In the genomic region with DNA sequence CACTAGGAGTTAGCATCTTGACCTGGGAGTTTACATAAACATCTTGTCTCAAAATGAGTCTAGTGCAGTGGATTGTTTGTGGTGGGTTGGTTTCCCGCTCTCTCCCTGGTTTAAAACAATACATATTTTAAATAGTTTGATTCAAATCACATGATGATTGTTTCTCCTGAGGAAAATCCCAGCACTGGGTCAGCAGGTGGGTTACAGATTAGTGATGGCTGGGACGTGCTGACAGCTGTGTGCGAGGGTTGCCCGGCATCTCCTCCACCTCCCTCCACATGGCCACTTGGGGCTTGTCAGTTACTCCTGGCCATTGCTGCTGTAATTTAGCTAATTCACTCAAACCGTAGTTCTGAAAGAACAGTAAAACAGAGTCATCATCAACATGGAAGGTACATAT, we compare ENCODE assay signal across 22 cellular contexts.
"Had no signal": no experiment of that assay in that cellular context is flagged by ENCODE, and none has a peak within 500 bp of the region (broad histone marks: within the 10 kb centered on the region; RNA-seq: fewer than 3 reads in every experiment).

No MANE protein-coding gene starts in this region.

- ATAC-seq: activated CD8-positive, alpha-beta T cell treated with anti-CD3 and anti-CD28 coated beads, Interleukin-2, amount 10 ng/mL, durations not matched to agents 7 days and 5 days; body of pancreas; effector memory CD8-positive, alpha-beta T cell; upper lobe of right lung had no signal

- H3K27ac Mint-ChIP-seq: activated B cell treated with CpG ODN at 0.5 μM for 24 hours; activated CD4-positive, alpha-beta T cell treated with anti-CD3 and anti-CD28 coated beads, Interleukin-2, amount 10 ng/mL, durations not matched to agents 24 days and 14 days; activated CD8-positive, alpha-beta T cell treated with anti-CD3 and anti-CD28 coated beads, Interleukin-2, amount 10 ng/mL, durations not matched to agents 7 days and 5 days; activated naive CD8-positive, alpha-beta T cell; effector memory CD8-positive, alpha-beta T cell; T-helper 1 cell treated with Interleukin-12 subunit alpha and Interleukin-12 subunit beta and Interleukin-4 antibody, amounts not matched to agents 30 μg/mL and 1 μg/mL, for 36 hours had no signal

- H3K4me3 Mint-ChIP-seq: activated B cell treated with CpG ODN at 0.5 μM for 24 hours; activated CD4-positive, alpha-beta T cell treated with anti-CD3 and anti-CD28 coated beads, Interleukin-2, amount 10 ng/mL, durations not matched to agents 24 days and 14 days; activated CD8-positive, alpha-beta T cell treated with anti-CD3 and anti-CD28 coated beads, Interleukin-2, amount 10 ng/mL, durations not matched to agents 7 days and 5 days; activated naive CD8-positive, alpha-beta T cell; effector memory CD8-positive, alpha-beta T cell; neural crest cell; T-helper 1 cell treated with Interleukin-12 subunit alpha and Interleukin-12 subunit beta and Interleukin-4 antibody, amounts not matched to agents 30 μg/mL and 1 μg/mL, for 36 hours had no signal

- H3K4me3 ChIP-seq: body of pancreas, ovary, stomach, testis, upper lobe of right lung had no signal

- H3K9me3 Mint-ChIP-seq: activated B cell treated with CpG ODN at 0.5 μM for 24 hours; activated CD4-positive, alpha-beta T cell treated with anti-CD3 and anti-CD28 coated beads, Interleukin-2, amount 10 ng/mL, durations not matched to agents 24 days and 14 days; effector memory CD8-positive, alpha-beta T cell; T-helper 1 cell treated with Interleukin-12 subunit alpha and Interleukin-12 subunit beta and Interleukin-4 antibody, amounts not matched to agents 30 μg/mL and 1 μg/mL, for 36 hours had no signal

- H3K27me3 Mint-ChIP-seq: activated B cell treated with CpG ODN at 0.5 μM for 24 hours; activated CD4-positive, alpha-beta T cell treated with anti-CD3 and anti-CD28 coated beads, Interleukin-2, amount 10 ng/mL, durations not matched to agents 24 days and 14 days; effector memory CD8-positive, alpha-beta T cell had no signal

- H3K4me1 Mint-ChIP-seq: activated B cell treated with CpG ODN at 0.5 μM for 24 hours; activated CD4-positive, alpha-beta T cell treated with anti-CD3 and anti-CD28 coated beads, Interleukin-2, amount 10 ng/mL, durations not matched to agents 24 days and 14 days had no signal

- DNase-seq: activated B cell treated with CpG ODN at 0.5 μM for 24 hours; activated CD4-positive, alpha-beta T cell treated with anti-CD3 and anti-CD28 coated beads, Interleukin-2, amount 10 ng/mL, durations not matched to agents 24 days and 14 days; activated CD8-positive, alpha-beta memory T cell treated with anti-CD3 and anti-CD28 coated beads, Interleukin-2, amount 50 U/mL, for 4 hours; activated CD8-positive, alpha-beta T cell treated with anti-CD3 and anti-CD28 coated beads, Interleukin-2, amount 10 ng/mL, durations not matched to agents 7 days and 5 days; activated effector memory CD4-positive, alpha-beta T cell treated with anti-CD3 and anti-CD28 coated beads, Interleukin-2, amount 50 U/mL, for 16 hours; activated T-cell treated with anti-CD3 and anti-CD28 coated beads, Interleukin-2, amount 50 U/mL, for 48 hours; amniotic stem cell; body of pancreas; dermis blood vessel endothelial cell; effector memory CD8-positive, alpha-beta T cell; foreskin melanocyte; head of caudate nucleus; mesendoderm; ovary; stimulated activated CD4-positive, alpha-beta T cell treated with anti-CD3 and anti-CD28 coated beads, Interleukin-12 subunit alpha, Interleukin-12 subunit beta, amount 100 ng/mL, for 4 hours; stimulated activated CD4-positive, alpha-beta T cell treated with anti-CD3 and anti-CD28 coated beads, Interleukin-2, amount 100 ng/mL, for 24 hours; stomach; testis; upper lobe of right lung had no signal

- H3K36me3 Mint-ChIP-seq: activated naive CD8-positive, alpha-beta T cell had no signal
